In genomic region chr7:70016044-70016770, GRCh38 we compare ENCODE assay signal across 15 cellular contexts.
DNase-seq lines count a peak whose midpoint lies in the region; ATAC-seq, FAIRE-seq and TF ChIP-seq lines count a peak whose summit lies in the region.
"Had no signal": no experiment of that assay in that cellular context is flagged by ENCODE, and none has a peak within 500 bp of the region (broad histone marks: within the 10 kb centered on the region; RNA-seq: fewer than 3 reads in every experiment).

No MANE protein-coding gene starts in this region.

- H3K9me3 Mint-ChIP-seq in mesothelial cell of epicardium (peaks cover 3% of the 10 kb centered on the region), natural killer cell (no peaks in the 10 kb centered on the region)

- H3K4me3 Mint-ChIP-seq in mesothelial cell of epicardium: no peak overlapping the region
- H3K4me3 Mint-ChIP-seq in natural killer cell: no peak overlapping the region
- H3K4me3 Mint-ChIP-seq: naive thymus-derived CD4-positive, alpha-beta T cell had no signal

- TF ChIP-seq CTCF in fibroblast of mammary gland (conservative IDR thresholded peaks at IDR 0.05; ENCODE audit: control insufficient read depth, insufficient read depth, low read depth, low read length) (no peak), mesothelial cell of epicardium (IDR thresholded peaks at IDR 0.05; ENCODE audit: unreplicated experiment) (no peak), natural killer cell (IDR thresholded peaks at IDR 0.05) (no peak)

- H3K36me3 Mint-ChIP-seq in mesothelial cell of epicardium: no peaks in the 10 kb centered on the region
- no peaks in the 10 kb centered on the region for H3K36me3 Mint-ChIP-seq in natural killer cell
- H3K36me3 Mint-ChIP-seq: naive thymus-derived CD4-positive, alpha-beta T cell had no signal

- H3K27ac Mint-ChIP-seq in mesothelial cell of epicardium: peak overlapping the region; percentile 19
- H3K27ac Mint-ChIP-seq in natural killer cell: no peak overlapping the region
- H3K27ac Mint-ChIP-seq: naive thymus-derived CD4-positive, alpha-beta T cell had no signal

- intact Hi-C loops in natural killer cell (cut with micrococcal nuclease): no loop called here

- no peak overlapping the region for H3K4me3 ChIP-seq in fibroblast of mammary gland (ENCODE audit: control insufficient read depth, low read depth, low read length)
- H3K4me3 ChIP-seq: spleen, tibial nerve had no signal

- DNase-seq in AG08395 (ENCODE audit: low spot score): peak; percentile 29
- DNase-seq in RPMI7951 (ENCODE audit: low read depth): peak; percentile 6
- DNase-seq in fibroblast of mammary gland (ENCODE audit: low read depth): peak; percentile 81
- DNase-seq in mesothelial cell of epicardium (ENCODE audit: low spot score in 2 of 2, unreplicated experiment in 2 of 2): no peak
- DNase-seq in natural killer cell: no peak
- no peak for DNase-seq in dermis blood vessel endothelial cell
- DNase-seq in GM19239 (ENCODE audit: insufficient read length, low spot score): no peak
- DNase-seq: activated naive CD4-positive, alpha-beta T cell treated with anti-CD3 and anti-CD28 coated beads, Interleukin-2, amount 50 U/mL, for 16 hours; effector CD4-positive, alpha-beta T cell; naive thymus-derived CD4-positive, alpha-beta T cell; NCI-H2227 treated with DMSO at 0.1 percent for 48 hours; spleen had no signal

- ATAC-seq in GM19324 (IDR thresholded peaks at IDR 0.05; ENCODE audit: low FRiP score, unreplicated experiment) (no peak), natural killer cell (no peak)
- ATAC-seq: naive thymus-derived CD4-positive, alpha-beta T cell; Panc1 had no signal

- H3K4me1 Mint-ChIP-seq in mesothelial cell of epicardium (peaks cover 47% of the 10 kb centered on the region), natural killer cell (peaks cover 0 to 5% of the 10 kb centered on the region in 2 donors)

- H3K27me3 Mint-ChIP-seq in mesothelial cell of epicardium (ENCODE audit: low read depth) (no peaks in the 10 kb centered on the region), natural killer cell (ENCODE audit: low read depth in 2 of 2) (peaks cover 6 to 9% of the 10 kb centered on the region in 2 donors)

- FAIRE-seq in GM19239 (lab: Jason Lieb, UNC): no peak

Comparison
In these comparisons a context has a peak if more than half of its experiments do, and no peak if none do; other contexts are left out.
1. DNase-seq: peak in AG08395 (single experiment), RPMI7951 (single experiment) and fibroblast of mammary gland (single experiment); none in mesothelial cell of epicardium (0 of 2), natural killer cell (single experiment), dermis blood vessel endothelial cell (single experiment) and GM19239 (single experiment).